21 cellular contexts compared by ENCODE assay signal in genomic region chr4:54741161-54741560, GRCh38.
DNase-seq lines count a peak whose midpoint lies in the region; ATAC-seq and TF ChIP-seq lines count a peak whose summit lies in the region.
"Had no signal": no experiment of that assay in that cellular context is flagged by ENCODE, and none has a peak within 500 bp of the region (broad histone marks: within the 10 kb centered on the region; RNA-seq: fewer than 3 reads in every experiment).

No MANE protein-coding gene starts in this region.

- H3K4me3 Mint-ChIP-seq in WTC11 (no peak overlapping the region), endodermal cell (no peak overlapping the region)
- no peak overlapping the region for H3K4me3 Mint-ChIP-seq in activated naive CD8-positive, alpha-beta T cell treated with anti-CD3 and anti-CD28 coated beads for 36 hours
- H3K4me3 Mint-ChIP-seq: CD4-positive, alpha-beta memory T cell; HFFc6 had no signal

- H3K36me3 Mint-ChIP-seq in WTC11 (peaks cover 51% of the 10 kb centered on the region), endodermal cell (ENCODE audit: low read depth) (peaks cover 94% of the 10 kb centered on the region)
- H3K36me3 Mint-ChIP-seq in activated naive CD8-positive, alpha-beta T cell treated with anti-CD3 and anti-CD28 coated beads for 36 hours: no peaks in the 10 kb centered on the region
- H3K36me3 Mint-ChIP-seq: CD4-positive, alpha-beta memory T cell had no signal

- H3K4me3 ChIP-seq in endodermal cell (ENCODE audit: low read length) (no peak overlapping the region), neural cell (ENCODE audit: low read length) (peak overlapping the region; percentile 11)
- H3K4me3 ChIP-seq: BLaER1 treated with 17β-estradiol and CSF1 and Interleukin-3, amounts not matched to agents 10 nM and 100 nM; K562; MG63 had no signal

- no peak for TF ChIP-seq EP300 in neural cell (conservative IDR thresholded peaks at IDR 0.05; ENCODE audit: poor library complexity, severe bottlenecking)

- no peaks in the 10 kb centered on the region for H3K27me3 ChIP-seq in endodermal cell (ENCODE audit: control insufficient read depth, insufficient read depth, low read length, poor library complexity, severe bottlenecking)
- H3K27me3 ChIP-seq in neural cell (ENCODE audit: insufficient read depth, low read depth, low read length): no peaks in the 10 kb centered on the region
- H3K27me3 ChIP-seq: BLaER1 treated with 17β-estradiol and CSF1 and Interleukin-3, amounts not matched to agents 10 nM and 100 nM; MG63 had no signal

- H3K36me3 ChIP-seq in endodermal cell (ENCODE audit: control insufficient read depth, insufficient read depth, low read length): peaks cover 91% of the 10 kb centered on the region
- H3K36me3 ChIP-seq in neural cell (ENCODE audit: insufficient read depth, low read length): no peaks in the 10 kb centered on the region
- H3K36me3 ChIP-seq: MG63 had no signal

- TF ChIP-seq CTCF in WTC11 (IDR thresholded peaks at IDR 0.05): no peak
- no peak for TF ChIP-seq CTCF in endodermal cell (conservative IDR thresholded peaks at IDR 0.05)
- no peak for TF ChIP-seq CTCF in neural cell (IDR thresholded peaks at IDR 0.05; ENCODE audit: poor library complexity, severe bottlenecking)

- H3K4me2 ChIP-seq in neural cell (ENCODE audit: low read length): no peak overlapping the region
- H3K4me2 ChIP-seq: BLaER1 treated with 17β-estradiol and CSF1 and Interleukin-3, amounts not matched to agents 10 nM and 100 nM had no signal

- H3K9me3 ChIP-seq in endodermal cell (ENCODE audit: control insufficient read depth, low read length) (peaks cover 5% of the 10 kb centered on the region), neural cell (ENCODE audit: low read length) (peaks cover 3% of the 10 kb centered on the region)
- H3K9me3 ChIP-seq: MG63 had no signal

- no peaks in the 10 kb centered on the region for H3K9me2 ChIP-seq in neural cell (ENCODE audit: insufficient read depth, low read length)

- POLR2A ChIA-PET in WTC11 (lab: Charles Lee): no interaction called here

- CTCF ChIA-PET in WTC11 (lab: Charles Lee): no interaction called here

- H3K27ac Mint-ChIP-seq in WTC11: peak overlapping the region; percentile 22; the same call in 1 of the 2 replicates
- H3K27ac Mint-ChIP-seq in endodermal cell: no peak overlapping the region
- H3K27ac Mint-ChIP-seq in activated naive CD8-positive, alpha-beta T cell treated with anti-CD3 and anti-CD28 coated beads for 36 hours: no peak overlapping the region
- H3K27ac Mint-ChIP-seq: CD4-positive, alpha-beta memory T cell; HFFc6 had no signal

- peaks cover 27% of the 10 kb centered on the region for H3K4me1 Mint-ChIP-seq in WTC11
- no peaks in the 10 kb centered on the region for H3K4me1 Mint-ChIP-seq in endodermal cell
- H3K4me1 Mint-ChIP-seq in activated naive CD8-positive, alpha-beta T cell treated with anti-CD3 and anti-CD28 coated beads for 36 hours: no peaks in the 10 kb centered on the region

- H3F3A ChIP-seq in neural cell (ENCODE audit: insufficient read depth, low read length, poor library complexity, severe bottlenecking): no peaks in the 10 kb centered on the region

- H3K27me3 Mint-ChIP-seq in WTC11 (ENCODE audit: low read depth) (no peaks in the 10 kb centered on the region), endodermal cell (ENCODE audit: insufficient read depth) (no peaks in the 10 kb centered on the region)
- H3K27me3 Mint-ChIP-seq in activated naive CD8-positive, alpha-beta T cell treated with anti-CD3 and anti-CD28 coated beads for 36 hours: no peaks in the 10 kb centered on the region

- H3K9me3 Mint-ChIP-seq in WTC11 (peaks cover 24% of the 10 kb centered on the region), endodermal cell (no peaks in the 10 kb centered on the region)
- peaks cover 2% of the 10 kb centered on the region for H3K9me3 Mint-ChIP-seq in activated naive CD8-positive, alpha-beta T cell treated with anti-CD3 and anti-CD28 coated beads for 36 hours
- H3K9me3 Mint-ChIP-seq: HFFc6 had no signal

- peak; percentile 33 for DNase-seq in Ammon's horn (ENCODE audit: low spot score)
- DNase-seq in WTC11 (ENCODE audit: low spot score): no peak
- no peak for DNase-seq in endodermal cell
- DNase-seq in islet precursor cell: no peak
- DNase-seq in H4 (ENCODE audit: low spot score): no peak
- DNase-seq in effector CD4-positive, alpha-beta T cell: no peak
- DNase-seq in activated naive CD8-positive, alpha-beta T cell treated with anti-CD3 and anti-CD28 coated beads for 36 hours: no peak
- DNase-seq: ACHN; CD4-positive, alpha-beta memory T cell; H7; HFFc6; MG63; NCI-H1417 treated with DMSO at 0.1 percent for 48 hours; NCI-H187; NCI-H446; NCI-H526 had no signal

- H3K27ac ChIP-seq in endodermal cell (ENCODE audit: low read depth, low read length): peak overlapping the region; percentile 4
- H3K27ac ChIP-seq in neural cell (ENCODE audit: low read length): no peak overlapping the region
- H3K27ac ChIP-seq: 22Rv1; BLaER1 treated with 17β-estradiol and CSF1 and Interleukin-3, amounts not matched to agents 10 nM and 100 nM had no signal

- 79 to 91% methylated on average over 2 to 3 of the region's 3 CpGs for WGBS in endodermal cell (ENCODE audit: insufficient coverage in 1 of 2, insufficient read length in 1 of 2), 2 experiments

- no peak for ATAC-seq in WTC11
- ATAC-seq: K562, Right ventricle myocardium inferior had no signal

- TF ChIP-seq RAD21 in neural cell (conservative IDR thresholded peaks at IDR 0.05): no peak

- H3K79me2 ChIP-seq in neural cell (replicated peaks; ENCODE audit: insufficient read depth, low read length): no peaks in the 10 kb centered on the region

- H3K4me1 ChIP-seq in endodermal cell (ENCODE audit: control insufficient read depth, insufficient read depth, low read length): no peaks in the 10 kb centered on the region

- no peak overlapping the region for H3K9ac ChIP-seq in endodermal cell (ENCODE audit: extremely low read depth, low read length, poor library complexity, severe bottlenecking)
- H3K9ac ChIP-seq in neural cell (ENCODE audit: low read length): no peak overlapping the region
- H3K9ac ChIP-seq: BLaER1 treated with 17β-estradiol and CSF1 and Interleukin-3, amounts not matched to agents 10 nM and 100 nM had no signal

- no peaks in the 10 kb centered on the region for H4K20me1 ChIP-seq in neural cell (ENCODE audit: insufficient read depth)
- H4K20me1 ChIP-seq: BLaER1 treated with 17β-estradiol and CSF1 and Interleukin-3, amounts not matched to agents 10 nM and 100 nM had no signal

- no peak overlapping the region for H2AFZ ChIP-seq in neural cell (ENCODE audit: low read depth, low read length)

TF ChIP-seq in WTC11, 78 proteins besides CTCF, POLR2A, EP300 and RAD21 (continues in another document):
- TF ChIP-seq FOXP4 (CRISPR knock-in tag; IDR thresholded peaks at IDR 0.05): no peak
- TF ChIP-seq ZNF671 (CRISPR knock-in tag; IDR thresholded peaks at IDR 0.05): no peak
- no peak for TF ChIP-seq MYBL2 (CRISPR knock-in tag; IDR thresholded peaks at IDR 0.05)
- TF ChIP-seq ZNF232 (CRISPR knock-in tag; IDR thresholded peaks at IDR 0.05): no peak

TF ChIP-seq in neural cell, 6 proteins besides CTCF, POLR2A, EP300 and RAD21:
- TF ChIP-seq SMC3 (conservative IDR thresholded peaks at IDR 0.05; ENCODE audit: poor library complexity) (no peak), POLR2AphosphoS5 (IDR thresholded peaks at IDR 0.05) (no peak), REST (IDR thresholded peaks at IDR 0.05; ENCODE audit: borderline replicate concordance) (no peak), EZH2 (IDR thresholded peaks at IDR 0.05; ENCODE audit: borderline replicate concordance, insufficient read depth, low read length, poor library complexity, severe bottlenecking) (no peak), TAF1 (IDR thresholded peaks at IDR 0.05; ENCODE audit: low read depth) (no peak), MXI1 (conservative IDR thresholded peaks at IDR 0.05; ENCODE audit: poor library complexity, severe bottlenecking) (no peak)
TF ChIP-seq in neural cell: peak in this region for 0.
